ENCODE assay signal across 8 cellular contexts in the genomic region with DNA sequence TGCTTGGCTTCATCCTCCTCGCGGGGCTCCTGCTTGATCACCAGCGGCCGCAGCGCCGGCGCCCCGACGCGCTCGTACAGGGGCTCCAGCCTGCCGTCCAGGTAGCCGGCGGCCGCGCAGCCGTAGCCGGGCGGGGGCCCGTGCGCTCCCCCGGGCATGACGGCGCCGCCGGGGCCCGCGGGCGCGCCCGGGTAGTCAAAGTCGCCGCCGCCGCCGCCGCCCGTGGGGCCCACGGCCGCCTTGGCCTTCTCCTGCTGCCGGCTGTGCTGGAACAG. TPM values are rescaled to one million over a fixed set of nuclear protein-coding genes. Genes with fewer than 3 reads are reported as not detected.
DNase-seq lines count a peak whose midpoint lies in the region; FAIRE-seq and TF ChIP-seq lines count a peak whose summit lies in the region.

No MANE protein-coding gene starts in this region.

- no peak overlapping the region for H2AFZ ChIP-seq in osteoblast (ENCODE audit: low read length)

- FAIRE-seq in H54 (lab: Jason Lieb, UNC), result no peak

- WGBS in esophagus squamous epithelium, 2 donors, result 0% methylated on average over 2 of the region's 41 CpGs; no CpG with 5 or more reads in 1 of the 2 donors

- TF ChIP-seq POLR2A in esophagus squamous epithelium (IDR thresholded peaks at IDR 0.05), result no peak
- no peak for TF ChIP-seq POLR2A in H54 (IDR thresholded peaks at IDR 0.05; ENCODE audit: low read depth, low read length)

- H3K27me3 ChIP-seq in BE2C (peaks cover 30% of the 10 kb centered on the region), MG63 (peaks cover 11% of the 10 kb centered on the region), esophagus squamous epithelium (peaks cover 0 to 34% (median 0%) of the 10 kb centered on the region in 4 donors), osteoblast (ENCODE audit: insufficient read depth, low read length) (peaks cover 59% of the 10 kb centered on the region)

- no peaks in the 10 kb centered on the region for H3K79me2 ChIP-seq in osteoblast (ENCODE audit: insufficient read depth, low read length)

- H3K36me3 ChIP-seq in BE2C (no peaks in the 10 kb centered on the region), MG63 (no peaks in the 10 kb centered on the region), esophagus squamous epithelium (no peaks in the 10 kb centered on the region), osteoblast (ENCODE audit: insufficient read depth, low read length) (no peaks in the 10 kb centered on the region)

- no peaks in the 10 kb centered on the region for H4K20me1 ChIP-seq in osteoblast (ENCODE audit: insufficient read depth, low read length)

- peak overlapping the region; percentile 66 for H3K4me2 ChIP-seq in osteoblast (ENCODE audit: insufficient read depth, low read length)

- TF ChIP-seq CTCF in BE2C (IDR thresholded peaks at IDR 0.05; ENCODE audit: low read depth, low read length) (no peak), esophagus squamous epithelium (IDR thresholded peaks at IDR 0.05) (no peak), osteoblast (IDR thresholded peaks at IDR 0.05; ENCODE audit: extremely low read depth, low read depth, low read length) (no peak)

- peaks cover 8% of the 10 kb centered on the region for H3K4me1 ChIP-seq in BE2C
- H3K4me1 ChIP-seq in esophagus squamous epithelium, result peaks cover 40 to 73% (median 43%) of the 10 kb centered on the region in 3 donors
- peaks cover 4% of the 10 kb centered on the region for H3K4me1 ChIP-seq in osteoblast (ENCODE audit: insufficient read depth, low read length)

- H3K27ac ChIP-seq in esophagus squamous epithelium, result peak overlapping the region; percentile 89 to 95 (median 90)
- H3K27ac ChIP-seq in osteoblast (ENCODE audit: low read depth, low read length), result no peak overlapping the region

- intact Hi-C loops in esophagus squamous epithelium (cut with DNase I), result loop anchor here (5.0 kb wide), 1 partner anchor 70 kb away; a partner anchor contains a TSS

- peak overlapping the region; percentile 35; the same call in 1 of the 2 replicates for H3K4me3 ChIP-seq in BE2C (ENCODE audit: low read depth, low read length)
- peak overlapping the region; percentile 40 for H3K4me3 ChIP-seq in MG63
- peak overlapping the region; percentile 78 to 94 (median 87) for H3K4me3 ChIP-seq in esophagus squamous epithelium
- peak overlapping the region; percentile 76 for H3K4me3 ChIP-seq in osteoblast (ENCODE audit: insufficient read depth, low read length)

- DNase-seq in BE2C, result no peak
- DNase-seq in MG63, result no peak
- DNase-seq in esophagus squamous epithelium (lab: John Stamatoyannopoulos, UW), result no peak
- no peak for DNase-seq in osteoblast (ENCODE audit: insufficient read length, low spot score, missing footprints)
- DNase-seq in GOT3 (lab: John Stamatoyannopoulos, UW), result no peak
- no peak for DNase-seq in SK-N-DZ (ENCODE audit: low spot score)
- no peak for DNase-seq in H54 (ENCODE audit: insufficient read length, low spot score)
- DNase-seq in COR-L47 (lab: John Stamatoyannopoulos, UW), result no peak

- H3K9me3 ChIP-seq in BE2C (no peaks in the 10 kb centered on the region; the same call in 1 of the 2 replicates), MG63 (no peaks in the 10 kb centered on the region), esophagus squamous epithelium (no peaks in the 10 kb centered on the region), osteoblast (ENCODE audit: low read depth, low read length) (no peaks in the 10 kb centered on the region)

RNA-seq across cellular contexts. Expression of a gene that starts 0.5 kb away (rescaled TPM):
- 3.3 TPM for polyA plus RNA-seq in BE2C (2012; ENCODE audit: insufficient read depth, insufficient read length, low read depth)
- total RNA-seq in MG63 (2014; rRNA removed; shearing (Covaris generic); ENCODE audit: low replicate concordance), result 4.2 and 4.5 TPM in 2 replicates
- 10 to 100 TPM; 27.1 to 33.5 (median 31.5) TPM for total RNA-seq in esophagus squamous epithelium
- total RNA-seq in osteoblast, result 3.6 and 5.0 TPM in 2 replicates
- polyA plus RNA-seq in SK-N-DZ (2014; cell fraction: cytosol; rRNA removed), result 0.22 and 1.0 TPM in 2 replicates
- polyA plus RNA-seq in SK-N-DZ (2014; cell fraction: nucleus; rRNA removed), result 0.73 and 0.80 TPM in 2 replicates

Comparison
In these comparisons a context has a peak if more than half of its experiments do, and no peak if none do; other contexts are left out.
1. H3K4me3 ChIP-seq: peak in every context shown above with its lines; median percentile 87 in esophagus squamous epithelium; 76 in osteoblast; 40 in MG63; 35 in BE2C.